Comparison of ENCODE assay signal across 8 cellular contexts in the genomic region with DNA sequence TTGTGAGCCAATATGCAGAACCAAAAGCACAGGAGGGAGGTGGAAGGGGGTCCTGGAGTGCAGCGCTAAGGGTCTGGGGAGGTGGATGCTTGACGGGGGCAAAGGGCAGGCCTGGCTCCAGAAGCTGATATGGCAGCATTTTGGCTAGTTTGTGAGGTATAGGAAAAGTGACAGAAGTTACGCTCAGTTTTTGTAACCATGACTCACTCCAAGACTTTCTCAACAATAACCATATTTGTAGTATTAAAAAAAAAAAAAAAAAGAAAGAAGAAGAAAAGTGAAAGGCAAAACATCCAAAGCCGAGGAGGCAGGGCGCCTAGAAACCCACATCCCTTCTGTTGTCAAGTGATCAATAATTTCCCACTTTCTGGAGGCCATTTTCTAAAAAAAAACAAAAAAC.
DNase-seq lines count a peak whose midpoint lies in the region; ATAC-seq, FAIRE-seq and TF ChIP-seq lines count a peak whose summit lies in the region.

No MANE protein-coding gene starts in this region.

- H3K27me3 ChIP-seq in CD8-positive, alpha-beta T cell (ENCODE audit: insufficient read depth, low read length) = no peaks in the 10 kb centered on the region

- CTCF ChIA-PET in CD8-positive, alpha-beta T cell (lab: Charles Lee) = interaction anchor here (1.2 to 3.9 kb wide), 4 partner anchors 11 to 195 kb away, joined by 3 to 13 read pairs (median 8); no protein-coding TSS in a partner anchor
- CTCF ChIA-PET in activated B cell treated with CpG ODN at 0.5 μM for 24 hours (lab: Charles Lee) = interaction anchor here (1.0 to 1.6 kb wide), 4 partner anchors 10 to 25 kb away, joined by 3 to 6 read pairs (median 4); no protein-coding TSS in a partner anchor

- FAIRE-seq in urothelium cell line (lab: Jason Lieb, UNC) (no peak), kidney (lab: Jason Lieb, UNC) (no peak)

- TF ChIP-seq CTCF in CD8-positive, alpha-beta T cell (IDR thresholded peaks at IDR 0.05) = no peak
- TF ChIP-seq CTCF in activated B cell treated with CpG ODN at 0.5 μM for 24 hours (IDR thresholded peaks at IDR 0.05) (no peak), kidney (IDR thresholded peaks at IDR 0.05; ENCODE audit: borderline replicate concordance, extremely low read depth, insufficient read depth) (no peak)

- no peaks in the 10 kb centered on the region for H3K27me3 Mint-ChIP-seq in CD8-positive, alpha-beta T cell (ENCODE audit: low read depth)
- no peaks in the 10 kb centered on the region for H3K27me3 Mint-ChIP-seq in activated B cell treated with CpG ODN at 0.5 μM for 24 hours

- POLR2A ChIA-PET in CD8-positive, alpha-beta T cell (lab: Charles Lee) = interaction anchor here (1.0 to 1.7 kb wide), 2 partner anchors 13 to 194 kb away, joined by 3 to 4 read pairs; no protein-coding TSS in a partner anchor
- POLR2A ChIA-PET in activated B cell treated with CpG ODN at 0.5 μM for 24 hours (lab: Charles Lee) = interaction anchor here (0.6 to 2.2 kb wide), 8 partner anchors 9 to 293 kb away, joined by 3 to 17 read pairs (median 3); no protein-coding TSS in a partner anchor

- H3K36me3 ChIP-seq in CD8-positive, alpha-beta T cell (ENCODE audit: insufficient read depth, low read length) = no peaks in the 10 kb centered on the region
- H3K36me3 ChIP-seq in kidney (ENCODE audit: control insufficient read depth in 1 of 2, insufficient read depth in 2 of 2, low read length in 2 of 2) = peaks cover 0 to 7% of the 10 kb centered on the region in 2 donors

- H3K4me1 Mint-ChIP-seq in CD8-positive, alpha-beta T cell (ENCODE audit: low read depth) = peaks cover 88% of the 10 kb centered on the region
- H3K4me1 Mint-ChIP-seq in activated B cell treated with CpG ODN at 0.5 μM for 24 hours = peaks cover 89% of the 10 kb centered on the region

- H3K9me3 Mint-ChIP-seq in CD8-positive, alpha-beta T cell = no peaks in the 10 kb centered on the region
- no peaks in the 10 kb centered on the region for H3K9me3 Mint-ChIP-seq in activated B cell treated with CpG ODN at 0.5 μM for 24 hours

- peak overlapping the region in 1 of 2 donors; percentile 12 for H3K9ac ChIP-seq in kidney (ENCODE audit: low read length in 2 of 2)

- H3K9me3 ChIP-seq in CD8-positive, alpha-beta T cell (ENCODE audit: low read length) = no peaks in the 10 kb centered on the region
- H3K9me3 ChIP-seq in kidney (ENCODE audit: control insufficient read depth in 1 of 2, low read length in 2 of 2) = no peaks in the 10 kb centered on the region

- H3K27ac ChIP-seq in CD8-positive, alpha-beta T cell (ENCODE audit: low read depth, low read length) = peak overlapping the region; percentile 42
- H3K27ac ChIP-seq in cingulate gyrus (ENCODE audit: low read depth, low read length) (peak overlapping the region; percentile 5), skin epidermis (peak overlapping the region in 17 of 21 experiments; percentile 26 to 91 (median 77)), kidney (ENCODE audit: low read depth in 2 of 2, low read length in 2 of 2) (peak overlapping the region in 1 of 2 donors; percentile 68)

- H3K36me3 Mint-ChIP-seq in CD8-positive, alpha-beta T cell = peaks cover 38% of the 10 kb centered on the region
- peaks cover 33% of the 10 kb centered on the region for H3K36me3 Mint-ChIP-seq in activated B cell treated with CpG ODN at 0.5 μM for 24 hours (ENCODE audit: low read depth)

- H3K4me3 ChIP-seq in CD8-positive, alpha-beta T cell (ENCODE audit: low read depth, low read length) = peak overlapping the region; percentile 29
- H3K4me3 ChIP-seq in skin epidermis (no peak overlapping the region), kidney (ENCODE audit: low read length in 2 of 2) (no peak overlapping the region)

- H3K4me1 ChIP-seq in CD8-positive, alpha-beta T cell (ENCODE audit: insufficient read depth, low read length) = peaks cover 91% of the 10 kb centered on the region
- H3K4me1 ChIP-seq in kidney (ENCODE audit: control insufficient read depth in 1 of 2, insufficient read depth in 1 of 2, low read depth in 1 of 2, low read length in 2 of 2) = peaks cover 44 to 47% of the 10 kb centered on the region in 2 donors

- intact Hi-C loops in CD8-positive, alpha-beta T cell (cut with DNase I, micrococcal nuclease) = loop anchor here in 1 of 2 experiments (1.0 to 5.0 kb wide), 2 partner anchors 12 to 47 kb away; no protein-coding TSS in a partner anchor
- intact Hi-C loops in activated B cell treated with CpG ODN at 0.5 μM for 24 hours (cut with micrococcal nuclease) = no loop called here
- intact Hi-C loops in kidney (cut with DNase I) = no loop called here
- intact Hi-C loops in sciatic nerve (cut with DNase I) = loop anchor here (1.0 kb wide), 1 partner anchor 18 kb away; no protein-coding TSS in a partner anchor

- ATAC-seq in CD8-positive, alpha-beta T cell = peak; percentile 62
- ATAC-seq in activated B cell treated with CpG ODN at 0.5 μM for 24 hours (ENCODE audit: low read depth) = no peak
- ATAC-seq in sciatic nerve = no peak

- peak in 4 of 7 experiments; percentile 26 to 75 (median 52) for DNase-seq in CD8-positive, alpha-beta T cell
- DNase-seq in activated B cell treated with CpG ODN at 0.5 μM for 24 hours (no peak), urothelium cell line (ENCODE audit: low spot score) (no peak), kidney (no peak), sciatic nerve (ENCODE audit: low spot score) (no peak), SHP77 (lab: John Stamatoyannopoulos, UW) (no peak)

- H3K4me3 Mint-ChIP-seq in CD8-positive, alpha-beta T cell = peak overlapping the region; percentile 73
- H3K4me3 Mint-ChIP-seq in activated B cell treated with CpG ODN at 0.5 μM for 24 hours = no peak overlapping the region

- H3K27ac Mint-ChIP-seq in CD8-positive, alpha-beta T cell = peak overlapping the region; percentile 94
- H3K27ac Mint-ChIP-seq in activated B cell treated with CpG ODN at 0.5 μM for 24 hours = peak overlapping the region; percentile 47

Comparison
In these comparisons a context has a peak if more than half of its experiments do, and no peak if none do; other contexts are left out.
1. DNase-seq: peak in CD8-positive, alpha-beta T cell (4 of 7); none in activated B cell treated with CpG ODN at 0.5 μM for 24 hours (single experiment), urothelium cell line (single experiment), kidney (single experiment), sciatic nerve (single experiment) and SHP77 (0 of 2).